10 cellular contexts compared by ENCODE assay signal in the genomic region with DNA sequence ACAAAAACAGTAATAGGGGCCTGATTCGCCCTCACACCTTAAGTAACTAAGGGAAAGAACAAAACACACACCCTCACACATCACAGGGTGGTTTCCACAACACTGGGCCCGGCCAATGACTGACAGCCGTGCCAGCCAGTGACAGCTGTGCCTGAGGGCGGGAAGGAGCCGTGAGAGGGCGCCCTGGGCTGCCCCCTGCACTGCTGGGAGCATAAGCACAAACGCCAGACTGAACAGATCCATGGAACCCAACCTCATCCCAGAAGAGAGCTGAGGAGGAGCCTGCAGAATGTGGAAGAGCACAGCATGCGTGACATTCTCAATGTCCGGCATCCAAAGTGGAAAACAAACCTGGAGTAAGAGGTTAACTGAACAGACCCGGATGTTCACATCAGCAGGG. TPM values are rescaled to one million over a fixed set of nuclear protein-coding genes. Genes with fewer than 3 reads are reported as not detected.
DNase-seq lines count a peak whose midpoint lies in the region; ATAC-seq and TF ChIP-seq lines count a peak whose summit lies in the region.
"Had no signal": no experiment of that assay in that cellular context is flagged by ENCODE, and none has a peak within 500 bp of the region (broad histone marks: within the 10 kb centered on the region; RNA-seq: fewer than 3 reads in every experiment).

No MANE protein-coding gene starts in this region.

- H3K9me3 ChIP-seq in heart left ventricle (no peaks in the 10 kb centered on the region), left ventricle myocardium inferior (replicated peaks) (no peaks in the 10 kb centered on the region), mesenchymal stem cell (ENCODE audit: control insufficient read depth, low read length) (no peaks in the 10 kb centered on the region)
- H3K9me3 ChIP-seq: Caco-2 had no signal

- in situ Hi-C loops in brain microvascular endothelial cell (cut with HindIII; ENCODE audit: low pct_ligation_motif_present, low sequenced_read_pairs), result no loop called here

- H3K4me1 ChIP-seq in heart left ventricle, result no peaks in the 10 kb centered on the region
- H3K4me1 ChIP-seq in left ventricle myocardium inferior, result peaks cover 3% of the 10 kb centered on the region
- H3K4me1 ChIP-seq in mesenchymal stem cell (ENCODE audit: control insufficient read depth, insufficient read depth, low read depth, low read length), result peaks cover 5% of the 10 kb centered on the region
- H3K4me1 ChIP-seq: Caco-2 had no signal

- TF ChIP-seq CTCF in heart left ventricle (IDR thresholded peaks at IDR 0.05) (no peak), left ventricle myocardium inferior (IDR thresholded peaks at IDR 0.05; ENCODE audit: borderline replicate concordance) (no peak), brain microvascular endothelial cell (IDR thresholded peaks at IDR 0.05; ENCODE audit: low read depth, low read length, missing control alignments) (no peak)

- intact Hi-C loops in heart left ventricle (cut with DNase I), result loop anchor here in 1 of 10 donors (2.0 kb wide), 1 partner anchor 13 kb away; no protein-coding TSS in a partner anchor
- intact Hi-C loops in left ventricle myocardium inferior (cut with micrococcal nuclease), result no loop called here

- no peak overlapping the region for H3K4me3 ChIP-seq in heart left ventricle
- H3K4me3 ChIP-seq in left ventricle myocardium inferior, result no peak overlapping the region
- no peak overlapping the region for H3K4me3 ChIP-seq in brain microvascular endothelial cell (ENCODE audit: low read depth, low read length)
- no peak overlapping the region for H3K4me3 ChIP-seq in mesenchymal stem cell (ENCODE audit: insufficient read depth in 1 of 2, low read depth in 1 of 2, low read length in 2 of 2)

- peak overlapping the region; percentile 30 for H3K9ac ChIP-seq in mesenchymal stem cell (ENCODE audit: low read length)

- no peak overlapping the region for H3K14ac ChIP-seq in mesenchymal stem cell (ENCODE audit: low read length in 2 of 2)

- peaks cover 2% of the 10 kb centered on the region for H3K79me1 ChIP-seq in mesenchymal stem cell (replicated peaks; ENCODE audit: low read length, poor library complexity, severe bottlenecking)

- peak overlapping the region in 1 of 2 experiments; percentile 11 for H2BK12ac ChIP-seq in mesenchymal stem cell (ENCODE audit: low read length in 2 of 2)

- H3K23ac ChIP-seq in mesenchymal stem cell (ENCODE audit: low read length in 2 of 2), result no peak overlapping the region

- H3K36me3 ChIP-seq in heart left ventricle (peaks cover 4 to 86% (median 80%) of the 10 kb centered on the region in 9 donors), left ventricle myocardium inferior (peaks cover 81% of the 10 kb centered on the region), brain microvascular endothelial cell (replicated peaks) (peaks cover 78% of the 10 kb centered on the region), mesenchymal stem cell (ENCODE audit: control insufficient read depth in 1 of 2, insufficient read depth in 2 of 2, low read depth in 1 of 2, low read length in 2 of 2) (peaks cover 70 to 84% of the 10 kb centered on the region in 2 experiments)

- no peak overlapping the region for H2AK5ac ChIP-seq in mesenchymal stem cell (ENCODE audit: low read length, severe bottlenecking)

- H2BK15ac ChIP-seq in mesenchymal stem cell (ENCODE audit: low read depth, poor library complexity, severe bottlenecking), result no peak overlapping the region

- H3K4me2 ChIP-seq in mesenchymal stem cell (ENCODE audit: low read length, poor library complexity, severe bottlenecking), result no peak overlapping the region

- TF ChIP-seq POLR2A in heart left ventricle (IDR thresholded peaks at IDR 0.05), result no peak

- peak; percentile 69 to 84 (median 80) for ATAC-seq in heart left ventricle

- no peak overlapping the region for H3K4ac ChIP-seq in mesenchymal stem cell (ENCODE audit: low read depth in 1 of 2, low read length in 2 of 2)

- H3K27ac ChIP-seq in heart left ventricle (no peak overlapping the region), left ventricle myocardium inferior (replicated peaks) (no peak overlapping the region), brain microvascular endothelial cell (peak overlapping the region; percentile 19), mesenchymal stem cell (ENCODE audit: low read length, poor library complexity, severe bottlenecking) (no peak overlapping the region)

- no peak overlapping the region for H2AFZ ChIP-seq in mesenchymal stem cell (ENCODE audit: low read depth, low read length)

- no peak overlapping the region for H2BK120ac ChIP-seq in mesenchymal stem cell (ENCODE audit: low read depth, low read length)

- H4K91ac ChIP-seq in mesenchymal stem cell (ENCODE audit: low read length), result no peak overlapping the region

- 60 to 68% (median 65%) methylated on average over 10 of the region's 10 CpGs for WGBS in heart left ventricle, 4 donors
- WGBS in mesenchymal stem cell, result 91% methylated on average over 10 of the region's 10 CpGs

- H3K27me3 ChIP-seq in heart left ventricle, result no peaks in the 10 kb centered on the region
- no peaks in the 10 kb centered on the region for H3K27me3 ChIP-seq in left ventricle myocardium inferior (ENCODE audit: low read depth)
- H3K27me3 ChIP-seq in brain microvascular endothelial cell (replicated peaks), result no peaks in the 10 kb centered on the region
- H3K27me3 ChIP-seq in mesenchymal stem cell (ENCODE audit: control insufficient read depth in 1 of 2, insufficient read depth in 1 of 2, low read length in 2 of 2), result no peaks in the 10 kb centered on the region

- DNase-seq in heart left ventricle, result no peak
- DNase-seq in left ventricle myocardium inferior, result no peak
- peak; percentile 55 for DNase-seq in brain microvascular endothelial cell
- DNase-seq in mesenchymal stem cell, result no peak
- DNase-seq in stimulated activated naive CD4-positive, alpha-beta T cell (lab: John Stamatoyannopoulos, UW), result peak in 4 of 6 experiments; percentile 8 to 34 (median 24)
- DNase-seq in RKO (ENCODE audit: low spot score), result no peak
- DNase-seq in NCI-H2107 treated with DMSO at 0.1 percent for 48 hours (lab: John Stamatoyannopoulos, UW; ENCODE audit: unreplicated experiment), result no peak
- DNase-seq in NCI-H1105 treated with DMSO at 0.1 percent for 48 hours (lab: John Stamatoyannopoulos, UW), result no peak

- no peak overlapping the region for H3K18ac ChIP-seq in mesenchymal stem cell (ENCODE audit: low read depth in 1 of 2, low read length in 2 of 2)

- H2BK5ac ChIP-seq in mesenchymal stem cell (ENCODE audit: low read depth, low read length, poor library complexity, severe bottlenecking), result no peak overlapping the region

- H4K8ac ChIP-seq in mesenchymal stem cell (ENCODE audit: low read length), result no peak overlapping the region

RNA-seq across cellular contexts. Expression of gene CSNK1D, which starts 16.0 kb away (rescaled TPM):
- total RNA-seq in heart left ventricle (10 to 100 TPM; 38.4 to 83.9 (median 66.1) TPM), left ventricle myocardium inferior (61.8 TPM)
- polyA plus RNA-seq in heart left ventricle, result 10 to 100 TPM; 47.5 to 88.1 TPM
- 100 TPM for polyA plus RNA-seq in mesenchymal stem cell (2013, experiment 1 of 2)
- 98.8 TPM for polyA plus RNA-seq in mesenchymal stem cell (2013, experiment 2 of 2)

RNA-seq across cellular contexts. Expression of gene SLC16A3, which starts 28.6 kb away (rescaled TPM):
- total RNA-seq in heart left ventricle (10 to 100 TPM in 5 of 9 donors, 1 to 10 TPM in 4; 6.5 to 56.0 (median 12.9) TPM), left ventricle myocardium inferior (8.5 TPM)
- 10 to 100 TPM in 1 of 2 donors, 1 to 10 TPM in 1; 8.3 to 33.9 TPM for polyA plus RNA-seq in heart left ventricle
- 217 TPM for polyA plus RNA-seq in mesenchymal stem cell (2013, experiment 1 of 2)
- polyA plus RNA-seq in mesenchymal stem cell (2013, experiment 2 of 2), result 200 TPM

RNA-seq across cellular contexts. Expression of gene CCDC57, which starts 44.8 kb away (rescaled TPM):
- 10 to 100 TPM in 5 of 9 donors, 1 to 10 TPM in 4; 4.3 to 17.6 (median 10.7) TPM for total RNA-seq in heart left ventricle
- polyA plus RNA-seq in heart left ventricle, result 1 to 10 TPM; 8.7 to 9.5 TPM
- total RNA-seq in left ventricle myocardium inferior, result 8.1 TPM
- polyA plus RNA-seq in mesenchymal stem cell (2013, experiment 1 of 2), result 20.2 TPM
- polyA plus RNA-seq in mesenchymal stem cell (2013, experiment 2 of 2), result 19.0 TPM

RNA-seq across cellular contexts. Expression of gene CD7, which starts 59.9 kb away (rescaled TPM):
- total RNA-seq in heart left ventricle (1 to 10 TPM in 2 of 9 donors, under 1 TPM in 5, not detected in 2; 0.21 to 8.6 (median 0.42) TPM), left ventricle myocardium inferior (0.47 TPM)
- under 1 TPM; 0.23 to 0.53 TPM for polyA plus RNA-seq in heart left ventricle
- polyA plus RNA-seq in mesenchymal stem cell (2013, experiment 1 of 2), result 0.03 TPM
- 0.12 TPM for polyA plus RNA-seq in mesenchymal stem cell (2013, experiment 2 of 2)
- polyA plus RNA-seq: neural cell had no signal

Comparison
In these comparisons a context has a peak if more than half of its experiments do, and no peak if none do; other contexts are left out.
1. DNase-seq: peak in brain microvascular endothelial cell (single experiment) and stimulated activated naive CD4-positive, alpha-beta T cell (4 of 6); none in heart left ventricle (0 of 5), left ventricle myocardium inferior (single experiment), mesenchymal stem cell (single experiment), RKO (single experiment), NCI-H2107 treated with DMSO at 0.1 percent for 48 hours (single experiment) and NCI-H1105 treated with DMSO at 0.1 percent for 48 hours (single experiment).